In the genomic region with DNA sequence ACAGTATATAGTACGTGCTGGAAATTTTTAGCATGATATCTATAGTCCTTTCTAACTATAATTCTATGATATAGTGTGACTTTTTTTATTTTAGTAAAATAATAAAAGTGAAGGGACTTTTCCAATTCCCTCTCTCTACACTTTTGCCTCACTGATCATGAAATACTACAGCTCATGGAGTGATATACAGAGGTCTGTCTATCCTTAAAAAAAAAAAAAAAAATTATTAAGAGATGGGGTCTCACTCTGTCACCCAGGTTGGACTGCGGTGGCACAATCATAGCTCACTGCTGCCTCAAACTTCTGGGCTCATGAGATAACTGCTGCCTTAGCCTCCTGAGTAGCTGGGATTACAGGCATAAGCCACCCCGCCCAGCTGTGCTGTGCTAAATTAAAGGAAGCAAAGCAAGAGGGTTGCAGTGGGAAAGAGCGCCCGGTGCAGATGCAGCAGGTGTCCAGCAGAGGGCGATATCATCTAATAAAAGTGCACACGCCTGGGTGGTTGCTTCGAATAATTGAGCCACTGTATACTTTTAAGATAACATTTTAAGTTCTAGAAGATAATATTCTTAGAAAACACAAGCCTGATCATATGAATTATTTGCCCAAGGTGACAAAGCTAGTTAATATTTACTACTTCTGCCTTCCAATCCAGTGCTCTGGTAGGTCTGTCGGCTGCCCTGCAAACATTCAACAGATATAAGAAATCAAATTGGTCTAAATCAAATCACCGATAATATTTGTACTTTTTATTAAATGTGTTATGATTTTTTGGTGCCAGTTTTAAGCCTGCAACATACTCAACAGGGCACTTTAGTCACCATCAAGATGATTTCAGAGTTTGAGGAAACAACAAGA, we compare ENCODE assay signal across 8 cellular contexts.
A peak's percentile ranks its signal among the peaks of the same experiment; 100 is the strongest.
DNase-seq lines count a peak whose midpoint lies in the region; FAIRE-seq and TF ChIP-seq lines count a peak whose summit lies in the region.

No MANE protein-coding gene starts in this region.

- no peaks in the 10 kb centered on the region for H3K27me3 ChIP-seq in astrocyte (ENCODE audit: insufficient read depth, low read length)
- no peaks in the 10 kb centered on the region for H3K27me3 ChIP-seq in spleen (replicated peaks in 1 of 7)

- H3K4me2 ChIP-seq in astrocyte (ENCODE audit: low read length) = no peak overlapping the region

- WGBS in spleen, 5 donors = 30 to 32% (median 30%) methylated on average over 10 of the region's 10 CpGs

- no peak overlapping the region for H3K9ac ChIP-seq in astrocyte (ENCODE audit: low read length)

- no peaks in the 10 kb centered on the region for H3K9me3 ChIP-seq in HEK293 (ENCODE audit: control insufficient read depth, insufficient read depth, low read depth, low read length)
- no peaks in the 10 kb centered on the region for H3K9me3 ChIP-seq in astrocyte (ENCODE audit: insufficient read depth, low read depth, low read length)
- no peaks in the 10 kb centered on the region for H3K9me3 ChIP-seq in spleen

- H3K36me3 Mint-ChIP-seq in astrocyte (ENCODE audit: low read depth, unreplicated experiment) = no peaks in the 10 kb centered on the region

- no peak overlapping the region for H3K4me3 Mint-ChIP-seq in astrocyte (ENCODE audit: unreplicated experiment)

- FAIRE-seq in astrocyte (lab: Jason Lieb, UNC) = no peak

- no peaks in the 10 kb centered on the region for H4K20me1 ChIP-seq in astrocyte (ENCODE audit: insufficient read depth, low read length)

- peak; percentile 51 for DNase-seq in GM10266 (ENCODE audit: extremely low spot score)
- peak; percentile 75 for DNase-seq in NB4 (ENCODE audit: low read depth)
- DNase-seq in T-helper 1 cell = peak; percentile 8 to 40 (median 25)
- peak; percentile 22 for DNase-seq in astrocyte (ENCODE audit: low read depth)
- peak in 41 of 51 donors; percentile 1 to 61 (median 23) for DNase-seq in hypothalamus (lab: John Stamatoyannopoulos, UW)
- DNase-seq in spleen = peak; percentile 84
- DNase-seq in cortex of kidney (lab: John Stamatoyannopoulos, UW) = no peak

- H3K27ac ChIP-seq in HEK293 (ENCODE audit: extremely low read depth, low read depth, low read length) (no peak overlapping the region), astrocyte (ENCODE audit: low read depth, low read length) (no peak overlapping the region), spleen (no peak overlapping the region)

- no peaks in the 10 kb centered on the region for H3K9me3 Mint-ChIP-seq in astrocyte (ENCODE audit: unreplicated experiment)

- intact Hi-C loops in spleen (cut with DNase I; ENCODE audit: low total_unique reads) = loop anchor here (5.0 kb wide), 1 partner anchor 127 kb away; no protein-coding TSS in a partner anchor

- TF ChIP-seq POLR2A in NB4 (IDR thresholded peaks at IDR 0.05; ENCODE audit: extremely low read depth, insufficient read length) (no peak), spleen (IDR thresholded peaks at IDR 0.05) (no peak)

- H2AFZ ChIP-seq in astrocyte (ENCODE audit: low read depth, low read length) = no peak overlapping the region

- no peaks in the 10 kb centered on the region for H3K79me2 ChIP-seq in astrocyte (ENCODE audit: insufficient read depth, low read length)

- POLR2A ChIA-PET in HEK293 (lab: Yijun Ruan, JAX) = interaction anchor here (0.7 to 1.6 kb wide), 3 partner anchors 128 to 323 kb away, joined by 4 to 9 read pairs (median 4); partner anchors contain the start of gene SYNCRIP

- H3K36me3 ChIP-seq in HEK293 (ENCODE audit: control insufficient read depth in 2 of 2, insufficient read depth in 1 of 2, low read length in 2 of 2) (no peaks in the 10 kb centered on the region), astrocyte (ENCODE audit: insufficient read depth, low read length) (no peaks in the 10 kb centered on the region), spleen (no peaks in the 10 kb centered on the region)

- peak; percentile 94 for TF ChIP-seq CTCF in GM10266 (IDR thresholded peaks at IDR 0.05; ENCODE audit: control insufficient read depth, insufficient read depth, low read depth, missing control alignments)
- peak; percentile 74 for TF ChIP-seq CTCF in HEK293 (tag by site-specific recombination; IDR thresholded peaks at IDR 0.05)
- TF ChIP-seq CTCF in NB4 (IDR thresholded peaks at IDR 0.05; ENCODE audit: low read depth, low read length) = peak; percentile 93
- TF ChIP-seq CTCF in astrocyte (IDR thresholded peaks at IDR 0.05; ENCODE audit: insufficient read depth, low read depth, low read length) = peak; percentile 97
- peak; percentile 78 to 95 (median 93) for TF ChIP-seq CTCF in spleen (IDR thresholded peaks at IDR 0.05 in 8 of 11, conservative IDR thresholded peaks at IDR 0.05 in 3 of 11)

- CTCF ChIA-PET in HEK293 (lab: Yijun Ruan, JAX) = interaction anchor here (0.5 to 6.6 kb wide), 48 partner anchors 10 to 1793 kb away, joined by 3 to 179 read pairs (median 4); partner anchors contain the start of gene NT5E

- H3K4me1 Mint-ChIP-seq in astrocyte (ENCODE audit: low read depth, unreplicated experiment) = peaks cover 9% of the 10 kb centered on the region

- H3K4me3 ChIP-seq in HEK293 (ENCODE audit: low read depth, low read length) (no peak overlapping the region), NB4 (ENCODE audit: low read depth, low read length) (no peak overlapping the region), astrocyte (ENCODE audit: insufficient read depth, low read depth, low read length) (no peak overlapping the region), spleen (no peak overlapping the region)

- H3K27me3 Mint-ChIP-seq in astrocyte (ENCODE audit: low read depth, unreplicated experiment) = no peaks in the 10 kb centered on the region

- no peak overlapping the region for H3K27ac Mint-ChIP-seq in astrocyte (ENCODE audit: unreplicated experiment)

- H3K4me1 ChIP-seq in HEK293 (ENCODE audit: control insufficient read depth, insufficient read depth, low read length) = no peaks in the 10 kb centered on the region
- no peaks in the 10 kb centered on the region for H3K4me1 ChIP-seq in astrocyte (ENCODE audit: insufficient read depth, low read length)
- H3K4me1 ChIP-seq in spleen = no peaks in the 10 kb centered on the region

TF ChIP-seq in HEK293, 187 proteins besides CTCF, POLR2A, EP300 and RAD21:
- TF ChIP-seq ZNF704 (tag by site-specific recombination; IDR thresholded peaks at IDR 0.05) (no peak), SALL2 (tag by site-specific recombination; IDR thresholded peaks at IDR 0.05; ENCODE audit: borderline replicate concordance) (no peak), ZFP37 (tag by site-specific recombination; IDR thresholded peaks at IDR 0.05) (0 out of 2 replicates have a peak, but pooled peaks have one; percentile 29), ZNF660 (tag by site-specific recombination; IDR thresholded peaks at IDR 0.05) (peak; percentile 68), ZNF692 (tag by site-specific recombination; IDR thresholded peaks at IDR 0.05) (peak; percentile 20; the same call in 1 of the 2 replicates), ZNF521 (tag by site-specific recombination; IDR thresholded peaks at IDR 0.05) (no peak), ZNF501 (tag by site-specific recombination; IDR thresholded peaks at IDR 0.05) (peak; percentile 37; the same call in 1 of the 2 replicates), ZNF654 (tag by site-specific recombination; IDR thresholded peaks at IDR 0.05; ENCODE audit: low read depth) (peak; percentile 98), ZNF292 (tag by site-specific recombination; IDR thresholded peaks at IDR 0.05; ENCODE audit: borderline replicate concordance, low read depth) (no peak), KLF8 (tag by site-specific recombination; IDR thresholded peaks at IDR 0.05) (no peak), ZSCAN4 (tag by site-specific recombination; IDR thresholded peaks at IDR 0.05) (no peak), ZBTB1 (tag by site-specific recombination; IDR thresholded peaks at IDR 0.05) (no peak), ZNF132 (tag by site-specific recombination; IDR thresholded peaks at IDR 0.05; ENCODE audit: borderline replicate concordance) (no peak), ZNF792 (tag by site-specific recombination; IDR thresholded peaks at IDR 0.05) (peak; percentile 84; the same call in 1 of the 2 replicates), ZNF202 (tag by site-specific recombination; IDR thresholded peaks at IDR 0.05; ENCODE audit: borderline replicate concordance) (no peak), ZNF664 (tag by site-specific recombination; IDR thresholded peaks at IDR 0.05) (0 out of 2 replicates have a peak, but pooled peaks have one; percentile 16), ZNF175 (tag by site-specific recombination; IDR thresholded peaks at IDR 0.05) (no peak), ZNF837 (tag by site-specific recombination; IDR thresholded peaks at IDR 0.05) (no peak), ZNF2 (tag by site-specific recombination; IDR thresholded peaks at IDR 0.05) (0 out of 2 replicates have a peak, but pooled peaks have one; percentile 24)
